ENCODE assay signal across 8 cellular contexts in the genomic region with DNA sequence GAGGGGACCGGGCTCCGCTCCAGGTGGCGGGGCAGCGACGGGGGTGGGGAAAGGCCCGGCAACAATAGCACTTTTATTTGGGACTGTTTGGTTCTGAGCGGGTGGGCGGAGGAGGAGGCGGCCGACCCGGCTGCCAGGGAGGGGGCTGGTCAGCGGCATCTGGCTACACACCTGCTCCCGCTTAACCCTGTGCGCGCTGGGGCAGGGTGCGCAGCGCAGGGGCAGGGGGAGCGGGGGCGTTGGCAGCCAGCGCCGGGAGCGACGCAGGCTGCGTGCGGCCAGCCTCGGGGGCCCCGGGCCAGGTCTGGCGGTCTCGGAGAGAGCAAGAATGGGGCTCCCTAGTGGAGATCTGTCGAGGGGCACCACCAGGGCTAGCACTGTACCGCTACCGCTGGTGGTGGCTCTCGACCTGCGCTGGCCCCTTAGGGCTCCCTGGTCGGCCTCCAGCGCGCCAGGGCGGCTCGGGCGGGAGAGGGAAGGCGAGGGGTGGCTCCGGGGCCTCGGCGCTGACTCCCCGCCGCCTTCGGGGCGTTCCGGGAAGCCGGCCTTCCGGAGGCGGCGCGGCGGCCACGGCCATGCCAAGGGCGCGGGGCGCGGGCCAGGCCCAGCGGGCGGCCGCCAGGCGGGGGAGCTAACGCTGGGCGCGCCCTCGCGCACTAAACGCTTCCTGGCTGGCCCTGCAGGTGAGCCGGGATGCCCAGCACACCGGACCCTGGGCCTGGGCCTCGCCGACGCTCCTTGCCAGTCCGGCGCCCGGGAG.
DNase-seq lines count a peak whose midpoint lies in the region; ATAC-seq, FAIRE-seq and TF ChIP-seq lines count a peak whose summit lies in the region.

No MANE protein-coding gene starts in this region.

- H3K4me3 ChIP-seq in GM12864 (ENCODE audit: low read depth, low read length) = peak overlapping the region; percentile 30
- no peak overlapping the region for H3K4me3 ChIP-seq in astrocyte (ENCODE audit: insufficient read depth, low read depth, low read length)
- H3K4me3 ChIP-seq in iPS-18c (ENCODE audit: insufficient read depth, low read depth, low read length) = peak overlapping the region; percentile 57
- H3K4me3 ChIP-seq in skeletal muscle satellite cell (ENCODE audit: low read length) = peak overlapping the region; percentile 52

- no peaks in the 10 kb centered on the region for H4K20me1 ChIP-seq in astrocyte (ENCODE audit: insufficient read depth, low read length)

- H3K4me2 ChIP-seq in astrocyte (ENCODE audit: low read length) (peak overlapping the region; percentile 82), skeletal muscle satellite cell (ENCODE audit: low read length) (peak overlapping the region; percentile 75)

- no peak overlapping the region for H3K4me3 Mint-ChIP-seq in astrocyte (ENCODE audit: unreplicated experiment)

- no peaks in the 10 kb centered on the region for H3K9me3 ChIP-seq in astrocyte (ENCODE audit: insufficient read depth, low read depth, low read length)
- H3K9me3 ChIP-seq in iPS-18c (ENCODE audit: control insufficient read depth, insufficient read depth, low read length) = no peaks in the 10 kb centered on the region
- H3K9me3 ChIP-seq in skeletal muscle satellite cell (replicated peaks; ENCODE audit: low read length) = no peaks in the 10 kb centered on the region

- no peak for ATAC-seq in HG03135 (IDR thresholded peaks at IDR 0.05; ENCODE audit: unreplicated experiment)
- ATAC-seq in GM19023 (IDR thresholded peaks at IDR 0.05; ENCODE audit: unreplicated experiment) = no peak
- ATAC-seq in GM18861 (IDR thresholded peaks at IDR 0.05; ENCODE audit: unreplicated experiment) = no peak

- no peak overlapping the region for H3K27ac Mint-ChIP-seq in astrocyte (ENCODE audit: unreplicated experiment)

- peaks cover 14% of the 10 kb centered on the region for H3K4me1 Mint-ChIP-seq in astrocyte (ENCODE audit: low read depth, unreplicated experiment)

- H3K36me3 Mint-ChIP-seq in astrocyte (ENCODE audit: low read depth, unreplicated experiment) = peaks cover 1% of the 10 kb centered on the region

- H3K4me1 ChIP-seq in astrocyte (ENCODE audit: insufficient read depth, low read length) (peaks cover 30% of the 10 kb centered on the region), skeletal muscle satellite cell (ENCODE audit: control insufficient read depth, insufficient read depth, low read length) (peaks cover 18% of the 10 kb centered on the region)

- DNase-seq in GM12864 (ENCODE audit: low read depth) (no peak), NCI-H2029 treated with DMSO at 0.1 percent for 48 hours (lab: John Stamatoyannopoulos, UW) (peak; percentile 43), astrocyte (ENCODE audit: low read depth) (no peak)

- H3K79me2 ChIP-seq in astrocyte (ENCODE audit: insufficient read depth, low read length) = no peaks in the 10 kb centered on the region

- H3K9ac ChIP-seq in astrocyte (ENCODE audit: low read length) (no peak overlapping the region), skeletal muscle satellite cell (ENCODE audit: low read depth, low read length) (no peak overlapping the region)

- H2AFZ ChIP-seq in astrocyte (ENCODE audit: low read depth, low read length) = peak overlapping the region; percentile 22

- H3K36me3 ChIP-seq in astrocyte (ENCODE audit: insufficient read depth, low read length) (no peaks in the 10 kb centered on the region), skeletal muscle satellite cell (ENCODE audit: insufficient read depth, low read length) (no peaks in the 10 kb centered on the region)

- FAIRE-seq in astrocyte (lab: Jason Lieb, UNC) = no peak

- H3K9me3 Mint-ChIP-seq in astrocyte (ENCODE audit: unreplicated experiment) = no peaks in the 10 kb centered on the region

- peaks cover 22% of the 10 kb centered on the region for H3K27me3 ChIP-seq in astrocyte (ENCODE audit: insufficient read depth, low read length)
- peaks cover 75% of the 10 kb centered on the region for H3K27me3 ChIP-seq in skeletal muscle satellite cell (ENCODE audit: control insufficient read depth, insufficient read depth, low read length)

- TF ChIP-seq CTCF in GM12864 (IDR thresholded peaks at IDR 0.05; ENCODE audit: low read depth, low read length, missing control alignments) (no peak), astrocyte (IDR thresholded peaks at IDR 0.05; ENCODE audit: insufficient read depth, low read depth, low read length) (no peak)

- peaks cover 30% of the 10 kb centered on the region for H3K27me3 Mint-ChIP-seq in astrocyte (ENCODE audit: low read depth, unreplicated experiment)

- no peak overlapping the region for H3K27ac ChIP-seq in astrocyte (ENCODE audit: low read depth, low read length)
